In the genomic region with DNA sequence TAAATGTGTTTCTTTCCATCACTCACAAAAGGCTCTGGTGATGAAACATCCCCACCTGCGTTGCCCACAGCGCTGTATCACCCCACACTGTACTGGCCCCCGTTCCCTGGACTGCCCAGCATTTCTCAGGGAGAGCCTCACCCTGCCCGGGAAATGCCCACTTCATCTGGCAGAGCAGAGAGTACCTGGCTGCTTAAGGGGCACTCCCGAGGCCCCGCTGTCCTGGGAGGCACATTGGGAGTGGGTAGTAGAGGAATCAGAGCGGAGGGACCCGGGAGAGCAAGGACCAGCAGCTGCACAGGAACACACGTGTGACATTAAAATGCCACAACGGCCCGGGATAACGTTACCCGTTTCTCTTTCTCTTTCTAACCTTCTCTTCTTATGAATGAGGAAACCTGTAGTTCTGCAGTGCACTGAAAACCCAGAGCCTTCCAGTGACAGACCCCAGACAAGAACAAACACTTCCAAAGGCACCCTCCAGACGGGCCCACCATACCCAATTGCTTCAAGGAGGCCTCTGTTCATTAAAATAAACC, we compare ENCODE assay signal across 18 cellular contexts.
A peak's percentile ranks its signal among the peaks of the same experiment; 100 is the strongest.
DNase-seq lines count a peak whose midpoint lies in the region; ATAC-seq and TF ChIP-seq lines count a peak whose summit lies in the region.
"Had no signal": no experiment of that assay in that cellular context is flagged by ENCODE, and none has a peak within 500 bp of the region (broad histone marks: within the 10 kb centered on the region; RNA-seq: fewer than 3 reads in every experiment).

No MANE protein-coding gene starts in this region.

- H3K4me3 ChIP-seq in BLaER1: peak overlapping the region; percentile 34; the same call in 1 of the 2 replicates
- H3K4me3 ChIP-seq: Peyer's patch, vagina had no signal

- peak overlapping the region; percentile 68 for H3K9ac ChIP-seq in BLaER1

- H3K27me3 Mint-ChIP-seq in activated T-helper 1 cell treated with anti-CD3 and anti-CD28 coated beads, Interleukin-12 subunit alpha, Interleukin-12 subunit beta, Interleukin-2, Interleukin-4 antibody, amounts not matched to agents 30 ng/mL and 10 ng/mL and 1 ng/mL, durations not matched to agents 14 hours and 24 hours and 36 hours (ENCODE audit: insufficient read depth): peaks cover 9% of the 10 kb centered on the region
- H3K27me3 Mint-ChIP-seq in nephron (ENCODE audit: low read depth) (peaks cover 10% of the 10 kb centered on the region), chondrocyte (ENCODE audit: low read depth) (no peaks in the 10 kb centered on the region)

- DNase-seq in activated T-helper 1 cell treated with anti-CD3 and anti-CD28 coated beads, Interleukin-12 subunit alpha, Interleukin-12 subunit beta, Interleukin-2, Interleukin-4 antibody, amounts not matched to agents 30 ng/mL and 10 ng/mL and 1 ng/mL, durations not matched to agents 14 hours and 24 hours and 36 hours (ENCODE audit: low spot score): no peak
- DNase-seq in chondrocyte (ENCODE audit: low spot score) (no peak), HuH-7 (ENCODE audit: low spot score) (no peak)
- DNase-seq: activated CD4-positive, alpha-beta T cell treated with anti-CD3 and anti-CD28 coated beads for 1 hour; activated naive CD4-positive, alpha-beta T cell treated with anti-CD3 and anti-CD28 coated beads, Interleukin-2, amount 10 ng/mL, durations not matched to agents 7 days and 5 days; foreskin fibroblast; kidney glomerular epithelial cell; mesendoderm; NCI-H1436; NCI-H2171; Peyer's patch had no signal

- no peaks in the 10 kb centered on the region for H3K27me3 ChIP-seq in BLaER1
- H3K27me3 ChIP-seq: Peyer's patch, vagina had no signal

- H3K4me1 Mint-ChIP-seq in activated T-helper 1 cell treated with anti-CD3 and anti-CD28 coated beads, Interleukin-12 subunit alpha, Interleukin-12 subunit beta, Interleukin-2, Interleukin-4 antibody, amounts not matched to agents 30 ng/mL and 10 ng/mL and 1 ng/mL, durations not matched to agents 14 hours and 24 hours and 36 hours (ENCODE audit: low read depth): peaks cover 12% of the 10 kb centered on the region
- H3K4me1 Mint-ChIP-seq in nephron (peaks cover 89% of the 10 kb centered on the region), chondrocyte (ENCODE audit: low read depth) (peaks cover 50% of the 10 kb centered on the region)

- no peak for TF ChIP-seq CTCF in nephron (IDR thresholded peaks at IDR 0.05; ENCODE audit: unreplicated experiment in 3 of 3)
- no peak for TF ChIP-seq CTCF in chondrocyte (IDR thresholded peaks at IDR 0.05)

- H3K9me3 Mint-ChIP-seq in activated T-helper 1 cell treated with anti-CD3 and anti-CD28 coated beads, Interleukin-12 subunit alpha, Interleukin-12 subunit beta, Interleukin-2, Interleukin-4 antibody, amounts not matched to agents 30 ng/mL and 10 ng/mL and 1 ng/mL, durations not matched to agents 14 hours and 24 hours and 36 hours: no peaks in the 10 kb centered on the region
- H3K9me3 Mint-ChIP-seq in nephron (no peaks in the 10 kb centered on the region), chondrocyte (ENCODE audit: low read depth) (no peaks in the 10 kb centered on the region)
- H3K9me3 Mint-ChIP-seq: activated naive CD4-positive, alpha-beta T cell treated with anti-CD3 and anti-CD28 coated beads, Interleukin-2, amount 10 ng/mL, durations not matched to agents 7 days and 5 days had no signal

- H4K20me1 ChIP-seq in BLaER1: no peaks in the 10 kb centered on the region

- no peaks in the 10 kb centered on the region for H3K36me3 ChIP-seq in BLaER1
- H3K36me3 ChIP-seq: Peyer's patch, vagina had no signal

- H3K36me3 Mint-ChIP-seq in activated T-helper 1 cell treated with anti-CD3 and anti-CD28 coated beads, Interleukin-12 subunit alpha, Interleukin-12 subunit beta, Interleukin-2, Interleukin-4 antibody, amounts not matched to agents 30 ng/mL and 10 ng/mL and 1 ng/mL, durations not matched to agents 14 hours and 24 hours and 36 hours (ENCODE audit: low read depth): no peaks in the 10 kb centered on the region
- H3K36me3 Mint-ChIP-seq in nephron (ENCODE audit: low read depth) (no peaks in the 10 kb centered on the region), chondrocyte (ENCODE audit: low read depth) (peaks cover 3% of the 10 kb centered on the region)
- H3K36me3 Mint-ChIP-seq: activated naive CD4-positive, alpha-beta T cell treated with anti-CD3 and anti-CD28 coated beads, Interleukin-2, amount 10 ng/mL, durations not matched to agents 7 days and 5 days had no signal

- intact Hi-C loops in activated T-helper 1 cell treated with anti-CD3 and anti-CD28 coated beads, Interleukin-12 subunit alpha, Interleukin-12 subunit beta, Interleukin-2, Interleukin-4 antibody, amounts not matched to agents 30 ng/mL and 10 ng/mL and 1 ng/mL, durations not matched to agents 14 hours and 24 hours and 36 hours (cut with micrococcal nuclease): no loop called here

- peak overlapping the region; percentile 73 for H3K27ac ChIP-seq in BLaER1

- H3K27ac Mint-ChIP-seq in activated T-helper 1 cell treated with anti-CD3 and anti-CD28 coated beads, Interleukin-12 subunit alpha, Interleukin-12 subunit beta, Interleukin-2, Interleukin-4 antibody, amounts not matched to agents 30 ng/mL and 10 ng/mL and 1 ng/mL, durations not matched to agents 14 hours and 24 hours and 36 hours: peak overlapping the region; percentile 52
- peak overlapping the region in 2 of 3 experiments; percentile 34 to 73 for H3K27ac Mint-ChIP-seq in nephron
- H3K27ac Mint-ChIP-seq in chondrocyte (ENCODE audit: unreplicated experiment): no peak overlapping the region
- H3K27ac Mint-ChIP-seq: activated naive CD4-positive, alpha-beta T cell treated with anti-CD3 and anti-CD28 coated beads, Interleukin-2, amount 10 ng/mL, durations not matched to agents 7 days and 5 days had no signal

- ATAC-seq in GM18498 (IDR thresholded peaks at IDR 0.05; ENCODE audit: unreplicated experiment) (peak; percentile 71), GM19397 (IDR thresholded peaks at IDR 0.05; ENCODE audit: unreplicated experiment) (no peak), HG03097 (IDR thresholded peaks at IDR 0.05; ENCODE audit: low FRiP score, unreplicated experiment) (no peak)
- ATAC-seq: SK-N-SH treated with all-trans-retinoic acid at 6 μM for 48 hours had no signal

- no peak overlapping the region for H3K4me3 Mint-ChIP-seq in activated T-helper 1 cell treated with anti-CD3 and anti-CD28 coated beads, Interleukin-12 subunit alpha, Interleukin-12 subunit beta, Interleukin-2, Interleukin-4 antibody, amounts not matched to agents 30 ng/mL and 10 ng/mL and 1 ng/mL, durations not matched to agents 14 hours and 24 hours and 36 hours
- no peak overlapping the region for H3K4me3 Mint-ChIP-seq in nephron
- H3K4me3 Mint-ChIP-seq in chondrocyte (ENCODE audit: unreplicated experiment): no peak overlapping the region
- H3K4me3 Mint-ChIP-seq: activated naive CD4-positive, alpha-beta T cell treated with anti-CD3 and anti-CD28 coated beads, Interleukin-2, amount 10 ng/mL, durations not matched to agents 7 days and 5 days had no signal

- H3K9me3 ChIP-seq in BLaER1: no peaks in the 10 kb centered on the region
- H3K9me3 ChIP-seq: Peyer's patch, vagina had no signal

- peak overlapping the region; percentile 89 for H3K4me2 ChIP-seq in BLaER1

- H3K4me1 ChIP-seq in BLaER1: peaks cover 99% of the 10 kb centered on the region
